8 cellular contexts compared by ENCODE assay signal in genomic region chr20:409697-410559, GRCh38. TPM values are rescaled to one million over a fixed set of nuclear protein-coding genes. Genes with fewer than 3 reads are reported as not detected.
DNase-seq lines count a peak whose midpoint lies in the region; ATAC-seq and TF ChIP-seq lines count a peak whose summit lies in the region.

No MANE protein-coding gene starts in this region.

- peaks cover 25% of the 10 kb centered on the region for H3K4me1 ChIP-seq in RWPE2 (ENCODE audit: insufficient read depth, poor library complexity, severe bottlenecking)

- peak overlapping the region; percentile 96 for H3K27ac ChIP-seq in RWPE2 (ENCODE audit: poor library complexity, severe bottlenecking)

- ATAC-seq in RWPE2 (ENCODE audit: low read depth) (no peak), GM21381 (IDR thresholded peaks at IDR 0.05; ENCODE audit: unreplicated experiment) (no peak)

- peaks cover 59% of the 10 kb centered on the region for H3K36me3 ChIP-seq in RWPE2 (ENCODE audit: low read depth)

- H3K27me3 ChIP-seq in RWPE2 (ENCODE audit: insufficient read depth, poor library complexity, severe bottlenecking): no peaks in the 10 kb centered on the region

- H3K9me3 ChIP-seq in RWPE2 (ENCODE audit: severe bottlenecking): no peaks in the 10 kb centered on the region

- peak overlapping the region; percentile 86 for H3K4me3 ChIP-seq in GM12875 (ENCODE audit: low read depth, low read length)
- H3K4me3 ChIP-seq in RWPE2 (ENCODE audit: severe bottlenecking): peak overlapping the region; percentile 81
- peak overlapping the region; percentile 98 for H3K4me3 ChIP-seq in epithelial cell of proximal tubule (ENCODE audit: low read depth, low read length)
- H3K4me3 ChIP-seq in skeletal muscle cell (ENCODE audit: low read depth, low read length): peak overlapping the region; percentile 99

- DNase-seq in RWPE2 (ENCODE audit: low spot score) (no peak), epithelial cell of proximal tubule (ENCODE audit: low read depth) (no peak), skeletal muscle cell (ENCODE audit: low read depth) (no peak), NCI-H446 treated with DMSO at 0.1 percent for 48 hours (lab: John Stamatoyannopoulos, UW) (no peak), HuH-7.5 (ENCODE audit: low spot score) (no peak), inferior parietal cortex (ENCODE audit: extremely low spot score) (no peak)

- TF ChIP-seq CTCF in GM12875 (IDR thresholded peaks at IDR 0.05; ENCODE audit: borderline replicate concordance, insufficient read depth, low read depth, low read length): no peak
- TF ChIP-seq CTCF in RWPE2 (IDR thresholded peaks at IDR 0.05; ENCODE audit: poor library complexity, severe bottlenecking): no peak
- TF ChIP-seq CTCF in epithelial cell of proximal tubule (conservative IDR thresholded peaks at IDR 0.05; ENCODE audit: low read depth, low read length): no peak

RNA-seq across cellular contexts. Expression of gene RBCK1, which starts 1.8 kb away (rescaled TPM):
- 106 and 133 TPM in 2 replicates for total RNA-seq in epithelial cell of proximal tubule

RNA-seq across cellular contexts. Expression of gene TRIB3, which starts 29.4 kb away (rescaled TPM):
- total RNA-seq in epithelial cell of proximal tubule: 78.8 and 112 TPM in 2 replicates

RNA-seq across cellular contexts. Expression of gene TBC1D20, which starts 52.4 kb away (rescaled TPM):
- total RNA-seq in epithelial cell of proximal tubule: 16.4 and 18.2 TPM in 2 replicates
